In genomic region chr7:41855798-41856197, GRCh38 we compare ENCODE assay signal across 11 cellular contexts.
"Had no signal": no experiment of that assay in that cellular context is flagged by ENCODE, and none has a peak within 500 bp of the region (broad histone marks: within the 10 kb centered on the region; RNA-seq: fewer than 3 reads in every experiment).

No MANE protein-coding gene starts in this region.

- DNase-seq: activated CD4-positive, alpha-beta T cell treated with anti-CD3 and anti-CD28 coated beads, Interleukin-2, amount 50 U/mL, for 4 hours; activated CD4-positive, CD25-positive, alpha-beta regulatory T cell treated with anti-CD3 and anti-CD28 coated beads, Interleukin-2, amount 50 U/mL, for 72 hours; activated effector memory CD4-positive, alpha-beta T cell treated with anti-CD3 and anti-CD28 coated beads, Interleukin-2, amount 50 U/mL, for 16 hours; activated T-cell treated with anti-CD3 and anti-CD28 coated beads, Interleukin-2, amount 50 U/mL, for 1 hour; anterior cingulate cortex; kidney; stimulated activated CD4-positive, alpha-beta T cell treated with anti-CD3 and anti-CD28 coated beads, Interleukin-2, amount 100 ng/mL, for 24 hours; stimulated activated naive CD4-positive, alpha-beta T cell treated with Interleukin-2 at 50 U/mL for 16 hours; upper lobe of left lung had no signal

- H3K4me1 ChIP-seq: upper lobe of left lung had no signal

- H3K27ac ChIP-seq: hepatocyte, upper lobe of left lung had no signal

- ATAC-seq: sciatic nerve had no signal

- H3K27me3 ChIP-seq: hepatocyte, upper lobe of left lung had no signal
